Comparison of ENCODE assay signal across 1 cellular context in genomic region chr19:39480337-39481228, GRCh38.
TF ChIP-seq lines count a peak whose summit lies in the region.

Gene TIMM50, plus strand, starts transcription at chr19:39480838. Its CDS starts 16 bp downstream, at chr19:39480854.

TF ChIP-seq in HepG2, 621 proteins besides CTCF, POLR2A, EP300 and RAD21 (continued from another document and continues in another):
- TF ChIP-seq, protein P1, sequence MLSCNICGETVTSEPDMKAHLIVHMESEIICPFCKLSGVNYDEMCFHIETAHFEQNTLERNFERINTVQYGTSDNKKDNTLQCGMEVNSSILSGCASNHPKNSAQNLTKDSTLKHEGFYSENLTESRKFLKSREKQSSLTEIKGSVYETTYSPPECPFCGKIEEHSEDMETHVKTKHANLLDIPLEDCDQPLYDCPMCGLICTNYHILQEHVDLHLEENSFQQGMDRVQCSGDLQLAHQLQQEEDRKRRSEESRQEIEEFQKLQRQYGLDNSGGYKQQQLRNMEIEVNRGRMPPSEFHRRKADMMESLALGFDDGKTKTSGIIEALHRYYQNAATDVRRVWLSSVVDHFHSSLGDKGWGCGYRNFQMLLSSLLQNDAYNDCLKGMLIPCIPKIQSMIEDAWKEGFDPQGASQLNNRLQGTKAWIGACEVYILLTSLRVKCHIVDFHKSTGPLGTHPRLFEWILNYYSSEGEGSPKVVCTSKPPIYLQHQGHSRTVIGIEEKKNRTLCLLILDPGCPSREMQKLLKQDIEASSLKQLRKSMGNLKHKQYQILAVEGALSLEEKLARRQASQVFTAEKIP (CRISPR knock-in tag; IDR thresholded peaks at IDR 0.05; ENCODE audit: borderline replicate concordance) = no peak
- TF ChIP-seq SKIL (CRISPR knock-in tag; IDR thresholded peaks at IDR 0.05; ENCODE audit: borderline replicate concordance) (peak; percentile 16; the same call in 1 of the 2 replicates), CHD2 (IDR thresholded peaks at IDR 0.05; ENCODE audit: low read depth, low read length) (peak; percentile 72), TRIM22 (IDR thresholded peaks at IDR 0.05) (no peak), ZSCAN12 (CRISPR knock-in tag; IDR thresholded peaks at IDR 0.05) (no peak), NR2F2 (IDR thresholded peaks at IDR 0.05; ENCODE audit: borderline replicate concordance, low read depth) (no peak), ZBTB4 (CRISPR knock-in tag; IDR thresholded peaks at IDR 0.05; ENCODE audit: borderline replicate concordance) (peak; percentile 35; the same call in 1 of the 2 replicates), MAF1 (CRISPR knock-in tag; IDR thresholded peaks at IDR 0.05; ENCODE audit: borderline replicate concordance) (peak; percentile 58; the same call in 1 of the 2 replicates), PRMT3 (CRISPR knock-in tag; IDR thresholded peaks at IDR 0.05; ENCODE audit: borderline replicate concordance, low read depth) (no peak), NFE2 (CRISPR knock-in tag; IDR thresholded peaks at IDR 0.05) (no peak), ZNF652 (CRISPR knock-in tag; IDR thresholded peaks at IDR 0.05; ENCODE audit: borderline replicate concordance, low read depth) (no peak), IRF1 (CRISPR knock-in tag; IDR thresholded peaks at IDR 0.05; ENCODE audit: low read depth) (no peak), KIAA2018 (CRISPR knock-in tag; IDR thresholded peaks at IDR 0.05; ENCODE audit: borderline replicate concordance) (no peak), ZNF367 (CRISPR knock-in tag; IDR thresholded peaks at IDR 0.05; ENCODE audit: borderline replicate concordance) (no peak), PTBP1 (IDR thresholded peaks at IDR 0.05; ENCODE audit: low read depth, low read length, poor library complexity, severe bottlenecking) (peak; percentile 64), RFX3 (CRISPR knock-in tag; IDR thresholded peaks at IDR 0.05) (no peak), ZNF253 (CRISPR knock-in tag; IDR thresholded peaks at IDR 0.05; ENCODE audit: borderline replicate concordance) (no peak), ZNF800 (CRISPR knock-in tag; IDR thresholded peaks at IDR 0.05) (no peak; the same call in 1 of the 2 replicates), ZNF747 (CRISPR knock-in tag; IDR thresholded peaks at IDR 0.05; ENCODE audit: borderline replicate concordance) (peak; percentile 55; the same call in 1 of the 2 replicates), NFKBIZ (CRISPR knock-in tag; IDR thresholded peaks at IDR 0.05) (peak; percentile 57; the same call in 1 of the 2 replicates), CREM (IDR thresholded peaks at IDR 0.05) (peak; percentile 66), CREM (CRISPR knock-in tag; IDR thresholded peaks at IDR 0.05) (0 out of 2 replicates have a peak, but pooled peaks have one; percentile 28), ZKSCAN1 (IDR thresholded peaks at IDR 0.05; ENCODE audit: low read length) (no peak), ELF4 (CRISPR knock-in tag; IDR thresholded peaks at IDR 0.05; ENCODE audit: borderline replicate concordance) (no peak), E2F5 (CRISPR knock-in tag; conservative IDR thresholded peaks at IDR 0.05) (no peak), NR2F1 (CRISPR knock-in tag; IDR thresholded peaks at IDR 0.05) (peak; percentile 34 to 61; a peak in 2 of 4 replicates)
- TF ChIP-seq, protein P2, sequence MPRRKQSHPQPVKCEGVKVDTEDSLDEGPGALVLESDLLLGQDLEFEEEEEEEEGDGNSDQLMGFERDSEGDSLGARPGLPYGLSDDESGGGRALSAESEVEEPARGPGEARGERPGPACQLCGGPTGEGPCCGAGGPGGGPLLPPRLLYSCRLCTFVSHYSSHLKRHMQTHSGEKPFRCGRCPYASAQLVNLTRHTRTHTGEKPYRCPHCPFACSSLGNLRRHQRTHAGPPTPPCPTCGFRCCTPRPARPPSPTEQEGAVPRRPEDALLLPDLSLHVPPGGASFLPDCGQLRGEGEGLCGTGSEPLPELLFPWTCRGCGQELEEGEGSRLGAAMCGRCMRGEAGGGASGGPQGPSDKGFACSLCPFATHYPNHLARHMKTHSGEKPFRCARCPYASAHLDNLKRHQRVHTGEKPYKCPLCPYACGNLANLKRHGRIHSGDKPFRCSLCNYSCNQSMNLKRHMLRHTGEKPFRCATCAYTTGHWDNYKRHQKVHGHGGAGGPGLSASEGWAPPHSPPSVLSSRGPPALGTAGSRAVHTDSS (CRISPR knock-in tag; conservative IDR thresholded peaks at IDR 0.05) = no peak
- TF ChIP-seq, protein P3, sequence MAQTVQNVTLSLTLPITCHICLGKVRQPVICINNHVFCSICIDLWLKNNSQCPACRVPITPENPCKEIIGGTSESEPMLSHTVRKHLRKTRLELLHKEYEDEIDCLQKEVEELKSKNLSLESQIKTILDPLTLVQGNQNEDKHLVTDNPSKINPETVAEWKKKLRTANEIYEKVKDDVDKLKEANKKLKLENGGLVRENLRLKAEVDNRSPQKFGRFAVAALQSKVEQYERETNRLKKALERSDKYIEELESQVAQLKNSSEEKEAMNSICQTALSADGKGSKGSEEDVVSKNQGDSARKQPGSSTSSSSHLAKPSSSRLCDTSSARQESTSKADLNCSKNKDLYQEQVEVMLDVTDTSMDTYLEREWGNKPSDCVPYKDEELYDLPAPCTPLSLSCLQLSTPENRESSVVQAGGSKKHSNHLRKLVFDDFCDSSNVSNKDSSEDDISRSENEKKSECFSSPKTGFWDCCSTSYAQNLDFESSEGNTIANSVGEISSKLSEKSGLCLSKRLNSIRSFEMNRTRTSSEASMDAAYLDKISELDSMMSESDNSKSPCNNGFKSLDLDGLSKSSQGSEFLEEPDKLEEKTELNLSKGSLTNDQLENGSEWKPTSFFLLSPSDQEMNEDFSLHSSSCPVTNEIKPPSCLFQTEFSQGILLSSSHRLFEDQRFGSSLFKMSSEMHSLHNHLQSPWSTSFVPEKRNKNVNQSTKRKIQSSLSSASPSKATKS (CRISPR knock-in tag; IDR thresholded peaks at IDR 0.05) = no peak
